1 cellular context compared by ENCODE assay signal in genomic region chr2:235347691-235348090, GRCh38.
A peak's percentile ranks its signal among the peaks of the same experiment; 100 is the strongest.
TF ChIP-seq lines count a peak whose summit lies in the region.

No MANE protein-coding gene starts in this region.

TF ChIP-seq in K562, 482 proteins besides CTCF, POLR2A, EP300 and RAD21 (continued from another document):
- TF ChIP-seq RREB1 (CRISPR knock-in tag; IDR thresholded peaks at IDR 0.05) (no peak), OTX1 (CRISPR knock-in tag; IDR thresholded peaks at IDR 0.05) (no peak), ATF6 (CRISPR knock-in tag; IDR thresholded peaks at IDR 0.05) (no peak), ZNF511 (CRISPR knock-in tag; IDR thresholded peaks at IDR 0.05) (no peak), E4F1 (CRISPR knock-in tag; IDR thresholded peaks at IDR 0.05; ENCODE audit: borderline replicate concordance) (no peak), NR2F6 (CRISPR knock-in tag; IDR thresholded peaks at IDR 0.05) (no peak), KLF13 (tag; IDR thresholded peaks at IDR 0.05; ENCODE audit: borderline replicate concordance, low read depth) (no peak), NFIC (IDR thresholded peaks at IDR 0.05) (no peak), ZNF551 (CRISPR knock-in tag; IDR thresholded peaks at IDR 0.05) (no peak), THAP7 (CRISPR knock-in tag; IDR thresholded peaks at IDR 0.05) (no peak), ZNF316 (IDR thresholded peaks at IDR 0.05) (peak; percentile 94), ZNF41 (CRISPR knock-in tag; conservative IDR thresholded peaks at IDR 0.05) (no peak), ZNF232 (CRISPR knock-in tag; IDR thresholded peaks at IDR 0.05) (no peak), ZFP1 (CRISPR knock-in tag; IDR thresholded peaks at IDR 0.05) (no peak), MNT (conservative IDR thresholded peaks at IDR 0.05) (no peak), DLX4 (CRISPR knock-in tag; IDR thresholded peaks at IDR 0.05) (no peak), FOXJ3 (CRISPR knock-in tag; IDR thresholded peaks at IDR 0.05) (no peak), NFE2 (IDR thresholded peaks at IDR 0.05; ENCODE audit: low read depth) (peak; percentile 79), CEBPG (CRISPR knock-in tag; IDR thresholded peaks at IDR 0.05) (no peak), CEBPG (tag; conservative IDR thresholded peaks at IDR 0.05 in 1 of 2, IDR thresholded peaks at IDR 0.05 in 1 of 2) (no peak), ZNF253 (CRISPR knock-in tag; conservative IDR thresholded peaks at IDR 0.05) (no peak), PRPF4 (IDR thresholded peaks at IDR 0.05; ENCODE audit: insufficient read depth, low read depth, low read length, poor library complexity, severe bottlenecking) (no peak), ESRRA (IDR thresholded peaks at IDR 0.05; ENCODE audit: borderline replicate concordance, low read depth) (no peak), MAFK (IDR thresholded peaks at IDR 0.05; ENCODE audit: low read length) (peak; percentile 69; the same call in 1 of the 2 replicates), JUNB (CRISPR knock-in tag; conservative IDR thresholded peaks at IDR 0.05) (peak; percentile 75), ZNF174 (CRISPR knock-in tag; IDR thresholded peaks at IDR 0.05) (no peak), EGR1 (conservative IDR thresholded peaks at IDR 0.05) (no peak), KLF1 (tag; IDR thresholded peaks at IDR 0.05) (no peak), PCBP1 (IDR thresholded peaks at IDR 0.05; ENCODE audit: low read depth, low read length, poor library complexity, severe bottlenecking) (no peak), PML (IDR thresholded peaks at IDR 0.05; ENCODE audit: low read length) (no peak), NRF1 (conservative IDR thresholded peaks at IDR 0.05 in 1 of 2, IDR thresholded peaks at IDR 0.05 in 1 of 2) (no peak), ZNF24 (IDR thresholded peaks at IDR 0.05) (no peak), RBM22 (IDR thresholded peaks at IDR 0.05; ENCODE audit: low read depth, low read length, poor library complexity, severe bottlenecking) (no peak), DPF2 (IDR thresholded peaks at IDR 0.05) (0 out of 2 replicates have a peak, but pooled peaks have one; percentile 30), RBM39 (optimal IDR thresholded peaks at IDR 0.05; ENCODE audit: low read depth, low read length) (no peak), RBM34 (IDR thresholded peaks at IDR 0.05; ENCODE audit: borderline replicate concordance, insufficient read depth, low read length) (no peak)
